Comparison of ENCODE assay signal across 8 cellular contexts in the genomic region with DNA sequence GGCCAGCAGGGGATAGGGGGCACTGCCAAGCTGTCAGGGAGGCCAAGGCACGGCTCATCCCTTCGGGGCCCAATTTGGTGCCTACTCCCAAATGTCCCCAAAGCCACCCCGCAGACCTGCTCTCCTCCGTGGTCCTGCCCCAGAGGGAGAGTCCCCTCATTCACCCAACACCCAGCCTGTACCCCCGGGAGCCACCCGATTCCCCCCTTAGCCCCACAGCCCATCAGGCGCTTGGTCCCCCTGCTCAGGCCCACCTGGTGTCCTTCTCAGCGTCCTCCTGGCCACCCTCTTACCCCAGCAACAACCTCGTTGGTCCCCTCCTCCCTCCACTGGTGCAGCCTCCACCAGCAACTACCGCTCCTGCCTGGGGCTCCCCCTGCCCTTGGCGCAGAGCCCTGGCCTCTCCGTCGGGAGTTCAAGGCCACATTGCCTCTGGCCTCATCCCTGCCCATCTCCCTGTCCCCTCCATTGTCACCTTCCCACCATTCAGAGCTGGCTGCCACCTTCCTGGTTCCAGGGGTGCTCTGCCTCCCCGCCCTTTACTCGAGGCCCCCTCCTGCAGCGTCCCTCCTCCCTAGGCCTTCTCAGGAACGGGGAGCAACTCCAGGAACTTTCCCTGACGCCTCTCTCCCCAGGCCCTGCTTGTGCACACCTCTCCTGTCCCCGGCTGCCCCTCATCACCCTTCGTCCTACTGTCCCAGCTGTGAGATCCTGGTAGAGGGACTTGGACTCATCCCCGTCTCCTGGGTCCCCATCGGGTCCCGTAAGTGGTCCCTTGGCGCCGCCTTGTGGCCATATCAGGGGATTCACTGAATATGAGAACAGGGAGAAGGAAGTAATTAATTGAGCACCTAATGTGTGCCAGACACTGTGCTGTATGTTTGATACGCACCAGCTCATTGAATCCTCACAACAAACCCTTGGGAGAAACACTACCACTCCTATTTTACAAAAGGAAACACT.
DNase-seq lines count a peak whose midpoint lies in the region; ATAC-seq and TF ChIP-seq lines count a peak whose summit lies in the region.

No MANE protein-coding gene starts in this region.

- peak; percentile 73 for DNase-seq in 8988T
- peak; percentile 81 to 84 for DNase-seq in activated T-cell treated with anti-CD3 and anti-CD28 coated beads, Interleukin-2, amount 50 U/mL, for 48 hours
- DNase-seq in glutamatergic neuron: peak; percentile 77
- DNase-seq in sciatic nerve (ENCODE audit: low spot score): peak; percentile 80
- DNase-seq in cortex of kidney (lab: John Stamatoyannopoulos, UW): no peak
- no peak for DNase-seq in globus pallidus (ENCODE audit: low spot score)

- H3F3A ChIP-seq in OCI-LY1 (ENCODE audit: insufficient read depth, low read length): no peaks in the 10 kb centered on the region

- H3K9me3 ChIP-seq in OCI-LY1 (ENCODE audit: low read length): no peaks in the 10 kb centered on the region

- H3K27ac Mint-ChIP-seq in glutamatergic neuron (ENCODE audit: unreplicated experiment): no peak overlapping the region

- H3K27ac ChIP-seq in OCI-LY1 (ENCODE audit: low read depth, low read length, poor library complexity, severe bottlenecking): no peak overlapping the region

- TF ChIP-seq CTCF in GM12874 (IDR thresholded peaks at IDR 0.05; ENCODE audit: insufficient read depth, low read depth, low read length) (peak; percentile 63), OCI-LY1 (IDR thresholded peaks at IDR 0.05; ENCODE audit: low read length) (peak; percentile 83), glutamatergic neuron (IDR thresholded peaks at IDR 0.05; ENCODE audit: partially characterized antibody, unreplicated experiment) (peak; percentile 81)

- H3K4me3 ChIP-seq in OCI-LY1 (ENCODE audit: low read depth, low read length, poor library complexity, severe bottlenecking): no peak overlapping the region

- H3K4me1 Mint-ChIP-seq in glutamatergic neuron (ENCODE audit: low read depth, unreplicated experiment): peaks cover 10% of the 10 kb centered on the region

- peaks cover 5% of the 10 kb centered on the region for H3K27me3 Mint-ChIP-seq in glutamatergic neuron (ENCODE audit: unreplicated experiment)

- intact Hi-C loops in sciatic nerve (cut with DNase I): no loop called here

- no peaks in the 10 kb centered on the region for H3K36me3 ChIP-seq in OCI-LY1 (ENCODE audit: insufficient read depth, low read length)

- H3K9me2 ChIP-seq in OCI-LY1 (ENCODE audit: low read depth, low read length): no peaks in the 10 kb centered on the region

- H2AFZ ChIP-seq in OCI-LY1 (ENCODE audit: low read length): no peak overlapping the region

- no peaks in the 10 kb centered on the region for H3K4me1 ChIP-seq in OCI-LY1 (ENCODE audit: insufficient read depth, low read length, severe bottlenecking)

- no peak overlapping the region for H3K4me3 Mint-ChIP-seq in glutamatergic neuron (ENCODE audit: unreplicated experiment)

- H4K20me1 ChIP-seq in OCI-LY1 (ENCODE audit: insufficient read depth, low read length): no peaks in the 10 kb centered on the region

- ATAC-seq in sciatic nerve: no peak

- H3K9ac ChIP-seq in OCI-LY1 (ENCODE audit: low read length): no peak overlapping the region

- H3K4me2 ChIP-seq in OCI-LY1 (ENCODE audit: low read length): no peak overlapping the region

- H3K27me3 ChIP-seq in OCI-LY1 (ENCODE audit: insufficient read depth, low read length): peaks cover 16% of the 10 kb centered on the region; the same call in 1 of the 2 replicates

- H3K79me2 ChIP-seq in OCI-LY1 (ENCODE audit: insufficient read depth, low read length): no peaks in the 10 kb centered on the region

- H3K9me3 Mint-ChIP-seq in glutamatergic neuron (ENCODE audit: unreplicated experiment): peaks cover 2% of the 10 kb centered on the region

- no peaks in the 10 kb centered on the region for H3K36me3 Mint-ChIP-seq in glutamatergic neuron (ENCODE audit: unreplicated experiment)

Comparison
In these comparisons a context has a peak if more than half of its experiments do, and no peak if none do; other contexts are left out.
1. DNase-seq: peak in 8988T (single experiment), activated T-cell treated with anti-CD3 and anti-CD28 coated beads, Interleukin-2, amount 50 U/mL, for 48 hours (2 of 2), glutamatergic neuron (single experiment) and sciatic nerve (single experiment); none in cortex of kidney (single experiment) and globus pallidus (single experiment).
2. Peak in every context shown above with its lines, with median percentiles within 50 percentile points of each other: CTCF ChIP-seq.